Comparison of ENCODE assay signal across 16 cellular contexts in genomic region chr14:90629471-90629870, GRCh38.
DNase-seq lines count a peak whose midpoint lies in the region; ATAC-seq and TF ChIP-seq lines count a peak whose summit lies in the region.
"Had no signal": no experiment of that assay in that cellular context is flagged by ENCODE, and none has a peak within 500 bp of the region (broad histone marks: within the 10 kb centered on the region; RNA-seq: fewer than 3 reads in every experiment).

No MANE protein-coding gene starts in this region.

- ATAC-seq in body of pancreas (peak; percentile 85), GM18909 (IDR thresholded peaks at IDR 0.05; ENCODE audit: poor library complexity, unreplicated experiment) (no peak)
- ATAC-seq: activated CD4-positive, alpha-beta T cell treated with anti-CD3 and anti-CD28 coated beads for 36 hours; HCT116 had no signal

- DNase-seq in MM.1S (peak; percentile 77), body of pancreas (peak; percentile 56 to 80 (median 71)), mesothelial cell of epicardium (ENCODE audit: low spot score in 2 of 2, unreplicated experiment in 2 of 2) (no peak), amygdala (lab: John Stamatoyannopoulos, UW) (no peak), medulla oblongata (ENCODE audit: extremely low spot score) (no peak)
- DNase-seq: activated CD4-positive, alpha-beta T cell treated with anti-CD3 and anti-CD28 coated beads for 36 hours; activated effector memory CD4-positive, alpha-beta T cell treated with anti-CD3 and anti-CD28 coated beads, Interleukin-2, amount 50 U/mL, for 16 hours; endodermal cell; KBM-7; NCI-H1105; NCI-H2107; stimulated activated CD4-positive, alpha-beta T cell treated with anti-CD3 and anti-CD28 coated beads, Interleukin-1b, Interleukin-23, amount 100 ng/mL, for 48 hours had no signal

- H3F3A ChIP-seq in MM.1S (ENCODE audit: insufficient read depth, low read length), result peaks cover 15% of the 10 kb centered on the region

- no peak for TF ChIP-seq POLR2A in body of pancreas (IDR thresholded peaks at IDR 0.05)

- TF ChIP-seq CTCF in MM.1S (IDR thresholded peaks at IDR 0.05; ENCODE audit: low read length) (no peak), body of pancreas (IDR thresholded peaks at IDR 0.05) (no peak), mesothelial cell of epicardium (IDR thresholded peaks at IDR 0.05; ENCODE audit: unreplicated experiment) (no peak)

- H3K4me3 Mint-ChIP-seq in mesothelial cell of epicardium, result no peak overlapping the region
- H3K4me3 Mint-ChIP-seq: activated CD4-positive, alpha-beta T cell treated with anti-CD3 and anti-CD28 coated beads for 36 hours; endodermal cell had no signal

- peak overlapping the region; percentile 88 for H3K4me2 ChIP-seq in MM.1S (ENCODE audit: low read depth, low read length)

- H3K9ac ChIP-seq in MM.1S (ENCODE audit: low read length) (peak overlapping the region; percentile 68), stomach smooth muscle (ENCODE audit: low read length in 2 of 2) (no peak overlapping the region)

- no peaks in the 10 kb centered on the region for H3K9me2 ChIP-seq in MM.1S (replicated peaks; ENCODE audit: insufficient read depth, low read length)

- H3K4me1 ChIP-seq in MM.1S (ENCODE audit: low read length) (peaks cover 35% of the 10 kb centered on the region), body of pancreas (peaks cover 24% of the 10 kb centered on the region), stomach smooth muscle (ENCODE audit: control insufficient read depth, insufficient read depth, low read length) (peaks cover 63% of the 10 kb centered on the region)

- H3K4me3 ChIP-seq in MM.1S (ENCODE audit: low read length) (peak overlapping the region; percentile 42), body of pancreas (no peak overlapping the region), stomach smooth muscle (ENCODE audit: low read length in 2 of 2) (peak overlapping the region in 1 of 2 donors; percentile 22)
- H3K4me3 ChIP-seq: vagina had no signal

- H3K36me3 ChIP-seq in MM.1S (replicated peaks; ENCODE audit: insufficient read depth, low read length) (no peaks in the 10 kb centered on the region), body of pancreas (replicated peaks in 1 of 2; ENCODE audit: insufficient read depth in 1 of 2, low read depth in 2 of 2) (no peaks in the 10 kb centered on the region), stomach smooth muscle (ENCODE audit: control insufficient read depth in 2 of 2, insufficient read depth in 2 of 2, low read length in 2 of 2) (no peaks in the 10 kb centered on the region)
- H3K36me3 ChIP-seq: vagina had no signal

- intact Hi-C loops in body of pancreas (cut with DNase I), result no loop called here

- no peaks in the 10 kb centered on the region for H3K9me3 ChIP-seq in MM.1S (replicated peaks; ENCODE audit: insufficient read depth, low read length)
- H3K9me3 ChIP-seq in body of pancreas, result no peaks in the 10 kb centered on the region
- H3K9me3 ChIP-seq in stomach smooth muscle (ENCODE audit: control insufficient read depth in 2 of 2, low read length in 2 of 2), result no peaks in the 10 kb centered on the region
- H3K9me3 ChIP-seq: vagina had no signal

- H4K20me1 ChIP-seq in MM.1S (ENCODE audit: insufficient read depth, low read length), result no peaks in the 10 kb centered on the region

- peak overlapping the region; percentile 78 for H3K27ac Mint-ChIP-seq in mesothelial cell of epicardium
- H3K27ac Mint-ChIP-seq: activated CD4-positive, alpha-beta T cell treated with anti-CD3 and anti-CD28 coated beads for 36 hours; endodermal cell had no signal

- 34 to 35% methylated on average over 9 of the region's 9 CpGs for WGBS in body of pancreas, 2 donors

- H3K27me3 ChIP-seq in MM.1S (replicated peaks; ENCODE audit: insufficient read depth, low read length) (no peaks in the 10 kb centered on the region), body of pancreas (no peaks in the 10 kb centered on the region), stomach smooth muscle (ENCODE audit: control insufficient read depth in 1 of 2, insufficient read depth in 2 of 2, low read length in 2 of 2) (no peaks in the 10 kb centered on the region)
- H3K27me3 ChIP-seq: vagina had no signal

- H2AFZ ChIP-seq in MM.1S (ENCODE audit: low read length), result no peak overlapping the region

- peaks cover 57% of the 10 kb centered on the region for H3K4me1 Mint-ChIP-seq in mesothelial cell of epicardium
- H3K4me1 Mint-ChIP-seq: activated CD4-positive, alpha-beta T cell treated with anti-CD3 and anti-CD28 coated beads for 36 hours had no signal

- H3K27ac ChIP-seq in MM.1S (ENCODE audit: low read length) (peak overlapping the region; percentile 99), body of pancreas (peak overlapping the region in 2 of 4 donors; percentile 24 to 36), stomach smooth muscle (ENCODE audit: low read length) (peak overlapping the region; percentile 64)
- H3K27ac ChIP-seq: vagina had no signal

- H3K36me3 Mint-ChIP-seq in mesothelial cell of epicardium, result peaks cover 3% of the 10 kb centered on the region

- H3K9me3 Mint-ChIP-seq in mesothelial cell of epicardium, result peaks cover 4% of the 10 kb centered on the region
- H3K9me3 Mint-ChIP-seq: endodermal cell had no signal

- no peaks in the 10 kb centered on the region for H3K79me2 ChIP-seq in MM.1S (ENCODE audit: low read length)

- H3K27me3 Mint-ChIP-seq in mesothelial cell of epicardium (ENCODE audit: low read depth), result no peaks in the 10 kb centered on the region
- H3K27me3 Mint-ChIP-seq: activated CD4-positive, alpha-beta T cell treated with anti-CD3 and anti-CD28 coated beads for 36 hours had no signal

Comparison
In these comparisons a context has a peak if more than half of its experiments do, and no peak if none do; other contexts are left out.
1. DNase-seq: peak in MM.1S (single experiment) and body of pancreas (4 of 4); none in mesothelial cell of epicardium (0 of 2), amygdala (0 of 56) and medulla oblongata (single experiment).